8 cellular contexts compared by ENCODE assay signal in genomic region chr16:29975811-29976511, GRCh38. TPM values are rescaled to one million over a fixed set of nuclear protein-coding genes. Genes with fewer than 3 reads are reported as not detected.
DNase-seq lines count a peak whose midpoint lies in the region; ATAC-seq and TF ChIP-seq lines count a peak whose summit lies in the region.
"Had no signal": no experiment of that assay in that cellular context is flagged by ENCODE, and none has a peak within 500 bp of the region (broad histone marks: within the 10 kb centered on the region; RNA-seq: fewer than 3 reads in every experiment).

No MANE protein-coding gene starts in this region.

- H3K36me3 Mint-ChIP-seq in activated CD4-positive, alpha-beta memory T cell treated with anti-CD3 and anti-CD28 coated beads, Interleukin-2, amount 10 ng/mL, durations not matched to agents 7 days and 5 days (ENCODE audit: low read depth), result peaks cover 47% of the 10 kb centered on the region
- peaks cover 56% of the 10 kb centered on the region for H3K36me3 Mint-ChIP-seq in stimulated activated effector memory CD8-positive, alpha-beta T cell treated with anti-CD3 and anti-CD28 coated beads, Interleukin-12 subunit alpha, Interleukin-12 subunit beta, amount 100 ng/mL, for 72 hours

- H3K9me3 ChIP-seq in HCT116 (ENCODE audit: control insufficient read depth in 1 of 2, insufficient read depth in 1 of 2, low read depth in 1 of 2, low read length in 2 of 2) (no peaks in the 10 kb centered on the region; a peak in 1 of 4 replicates), left ventricle myocardium inferior (replicated peaks) (no peaks in the 10 kb centered on the region)

- no peaks in the 10 kb centered on the region for H3K9me3 Mint-ChIP-seq in activated CD4-positive, alpha-beta memory T cell treated with anti-CD3 and anti-CD28 coated beads, Interleukin-2, amount 10 ng/mL, durations not matched to agents 7 days and 5 days
- no peaks in the 10 kb centered on the region for H3K9me3 Mint-ChIP-seq in stimulated activated effector memory CD8-positive, alpha-beta T cell treated with anti-CD3 and anti-CD28 coated beads, Interleukin-12 subunit alpha, Interleukin-12 subunit beta, amount 100 ng/mL, for 72 hours

- peaks cover 61% of the 10 kb centered on the region for H3K79me2 ChIP-seq in HCT116 (ENCODE audit: insufficient read depth, low read length)

- H2AFZ ChIP-seq in HCT116 (ENCODE audit: low read depth, low read length, poor library complexity, severe bottlenecking), result no peak overlapping the region

- H3K27me3 ChIP-seq in HCT116 (ENCODE audit: insufficient read depth, low read length) (no peaks in the 10 kb centered on the region), left ventricle myocardium inferior (ENCODE audit: low read depth) (no peaks in the 10 kb centered on the region)

- no peaks in the 10 kb centered on the region for H4K20me1 ChIP-seq in HCT116 (ENCODE audit: insufficient read depth)

- H3K9me2 ChIP-seq in HCT116 (ENCODE audit: insufficient read depth), result no peaks in the 10 kb centered on the region

- peak overlapping the region; percentile 88 for H3K4me3 Mint-ChIP-seq in activated CD4-positive, alpha-beta memory T cell treated with anti-CD3 and anti-CD28 coated beads, Interleukin-2, amount 10 ng/mL, durations not matched to agents 7 days and 5 days
- peak overlapping the region; percentile 97 for H3K4me3 Mint-ChIP-seq in stimulated activated effector memory CD8-positive, alpha-beta T cell treated with anti-CD3 and anti-CD28 coated beads, Interleukin-12 subunit alpha, Interleukin-12 subunit beta, amount 100 ng/mL, for 72 hours

- no peak for DNase-seq in HCT116 (ENCODE audit: low read depth, low spot score)
- DNase-seq in activated CD4-positive, alpha-beta memory T cell treated with anti-CD3 and anti-CD28 coated beads, Interleukin-2, amount 10 ng/mL, durations not matched to agents 7 days and 5 days, result no peak
- no peak for DNase-seq in left ventricle myocardium inferior
- no peak for DNase-seq in stimulated activated effector memory CD8-positive, alpha-beta T cell treated with anti-CD3 and anti-CD28 coated beads, Interleukin-12 subunit alpha, Interleukin-12 subunit beta, amount 100 ng/mL, for 72 hours (ENCODE audit: low spot score in 2 of 2)
- no peak for DNase-seq in A172 (ENCODE audit: low spot score)
- DNase-seq in cerebellar cortex (ENCODE audit: low spot score), result no peak
- DNase-seq: stimulated activated CD4-positive, alpha-beta T cell treated with anti-CD3 and anti-CD28 coated beads, Interleukin-2, amount 100 ng/mL, for 48 hours had no signal

- no TSS peak for BruUV-seq in HCT116 (replicated peaks; lab: Mats Ljungman, UMichigan)

- RAD21 ChIA-PET in HCT116 (lab: Charles Lee; ENCODE audit: low non-redundant PET in 1 of 2, low total read pairs in 2 of 2, uncharacterized antibody in 2 of 2, unreplicated experiment in 2 of 2), result no interaction called here

- H3K4me2 ChIP-seq in HCT116 (ENCODE audit: low read length), result peak overlapping the region; percentile 95

- intact Hi-C loops in HCT116 (cut with micrococcal nuclease) (no loop called here), left ventricle myocardium inferior (cut with micrococcal nuclease) (no loop called here)

- no peak for TF ChIP-seq RAD21 in HCT116 (IDR thresholded peaks at IDR 0.05; ENCODE audit: low read depth)

- H3K27ac ChIP-seq in HCT116 (ENCODE audit: low read depth, low read length) (no peak overlapping the region; the same call in 1 of the 2 replicates), left ventricle myocardium inferior (replicated peaks) (peak overlapping the region; percentile 96)

- no peak overlapping the region for H3K9ac ChIP-seq in HCT116 (ENCODE audit: low read length)

- H3K4me1 Mint-ChIP-seq in activated CD4-positive, alpha-beta memory T cell treated with anti-CD3 and anti-CD28 coated beads, Interleukin-2, amount 10 ng/mL, durations not matched to agents 7 days and 5 days, result peaks cover 37% of the 10 kb centered on the region
- peaks cover 49% of the 10 kb centered on the region for H3K4me1 Mint-ChIP-seq in stimulated activated effector memory CD8-positive, alpha-beta T cell treated with anti-CD3 and anti-CD28 coated beads, Interleukin-12 subunit alpha, Interleukin-12 subunit beta, amount 100 ng/mL, for 72 hours

- H3K4me3 ChIP-seq in HCT116 (replicated peaks in 1 of 2; ENCODE audit: low read depth in 1 of 2, low read length in 2 of 2) (peak overlapping the region; percentile 96 to 98; a peak in 2 of 4 replicates), left ventricle myocardium inferior (peak overlapping the region; percentile 97)

- peak overlapping the region; percentile 36 for H3K27ac Mint-ChIP-seq in activated CD4-positive, alpha-beta memory T cell treated with anti-CD3 and anti-CD28 coated beads, Interleukin-2, amount 10 ng/mL, durations not matched to agents 7 days and 5 days
- peak overlapping the region; percentile 95 for H3K27ac Mint-ChIP-seq in stimulated activated effector memory CD8-positive, alpha-beta T cell treated with anti-CD3 and anti-CD28 coated beads, Interleukin-12 subunit alpha, Interleukin-12 subunit beta, amount 100 ng/mL, for 72 hours

- TF ChIP-seq CTCF in HCT116 (IDR thresholded peaks at IDR 0.05 in 2 of 3, conservative IDR thresholded peaks at IDR 0.05 in 1 of 3; ENCODE audit: borderline replicate concordance in 1 of 3, insufficient read depth in 1 of 3, low read depth in 2 of 3, low read length in 2 of 3) (no peak), left ventricle myocardium inferior (IDR thresholded peaks at IDR 0.05; ENCODE audit: borderline replicate concordance) (no peak)

- no peaks in the 10 kb centered on the region for H3K27me3 Mint-ChIP-seq in activated CD4-positive, alpha-beta memory T cell treated with anti-CD3 and anti-CD28 coated beads, Interleukin-2, amount 10 ng/mL, durations not matched to agents 7 days and 5 days

- H3K36me3 ChIP-seq in HCT116 (ENCODE audit: control insufficient read depth in 1 of 2, insufficient read depth in 2 of 2, low read length in 2 of 2) (peaks cover 31 to 34% of the 10 kb centered on the region in 2 experiments), left ventricle myocardium inferior (peaks cover 38% of the 10 kb centered on the region)

- CTCF ChIA-PET in HCT116 (lab: Charles Lee), result interaction anchor here (0.9 to 1.7 kb wide), 2 partner anchors 32 to 275 kb away, joined by 3 to 4 read pairs; no protein-coding TSS in a partner anchor
- CTCF ChIA-PET in activated CD4-positive, alpha-beta memory T cell treated with anti-CD3 and anti-CD28 coated beads, Interleukin-2, amount 10 ng/mL, durations not matched to agents 7 days and 5 days (lab: Charles Lee), result interaction anchor here (0.9 kb wide), 1 partner anchor 57 kb away, joined by 3 read pairs; no protein-coding TSS in a partner anchor

- H3K4me1 ChIP-seq in HCT116 (ENCODE audit: control insufficient read depth in 1 of 2, insufficient read depth in 2 of 2, low read length in 2 of 2) (peaks cover 8 to 26% of the 10 kb centered on the region in 2 experiments), left ventricle myocardium inferior (peaks cover 70% of the 10 kb centered on the region)

- POLR2A ChIA-PET in HCT116 (lab: Charles Lee), result interaction anchor here (1.0 kb wide), 1 partner anchor 31 kb away, joined by 5 read pairs; no protein-coding TSS in a partner anchor
- POLR2A ChIA-PET in activated CD4-positive, alpha-beta memory T cell treated with anti-CD3 and anti-CD28 coated beads, Interleukin-2, amount 10 ng/mL, durations not matched to agents 7 days and 5 days (lab: Charles Lee), result interaction anchor here (1.0 to 8.8 kb wide), 5 partner anchors 13 to 168 kb away, joined by 4 to 99 read pairs (median 12); partner anchors contain the start of genes HIRIP3, INO80E, KCTD13 and TMEM219

- no peak for TF ChIP-seq POLR2A in HCT116 (IDR thresholded peaks at IDR 0.05; ENCODE audit: borderline replicate concordance, extremely low read depth, insufficient read depth, insufficient read length)

- ATAC-seq in HCT116 (no peak), GM18517 (IDR thresholded peaks at IDR 0.05; ENCODE audit: unreplicated experiment) (no peak)
- no peak for ATAC-seq in stimulated activated effector memory CD8-positive, alpha-beta T cell treated with anti-CD3 and anti-CD28 coated beads, Interleukin-12 subunit alpha, Interleukin-12 subunit beta, amount 100 ng/mL, for 72 hours

RNA-seq across cellular contexts. Expression of gene TAOK2, which starts 2.3 kb away (rescaled TPM):
- total RNA-seq in HCT116 (2021; ENCODE audit: unreplicated experiment), result 56.7 TPM
- 24.9 and 28.7 TPM in 2 replicates for polyA plus RNA-seq in HCT116 (2012)
- 10 to 100 TPM; 44.2 TPM for total RNA-seq in activated CD4-positive, alpha-beta memory T cell treated with anti-CD3 and anti-CD28 coated beads, Interleukin-2, amount 10 ng/mL, durations not matched to agents 7 days and 5 days
- 34.3 TPM for total RNA-seq in left ventricle myocardium inferior
- total RNA-seq in A172 (2014; rRNA removed; shearing (Covaris generic)), result 43.2 and 45.4 TPM in 2 replicates

RNA-seq across cellular contexts. Expression of gene TMEM219, which starts 14.1 kb away (rescaled TPM):
- total RNA-seq in HCT116 (2021; ENCODE audit: unreplicated experiment) (75.5 TPM), left ventricle myocardium inferior (63.2 TPM)
- polyA plus RNA-seq in HCT116 (2012), result 93.1 and 99.3 TPM in 2 replicates
- total RNA-seq in activated CD4-positive, alpha-beta memory T cell treated with anti-CD3 and anti-CD28 coated beads, Interleukin-2, amount 10 ng/mL, durations not matched to agents 7 days and 5 days, result 10 to 100 TPM; 68.9 to 78.7 TPM
- 90.8 and 105 TPM in 2 replicates for total RNA-seq in A172 (2014; rRNA removed; shearing (Covaris generic))

RNA-seq across cellular contexts. Expression of gene HIRIP3, which starts 19.5 kb away (rescaled TPM):
- total RNA-seq in HCT116 (2021; ENCODE audit: unreplicated experiment) (21.8 TPM), left ventricle myocardium inferior (18.8 TPM)
- 25.2 and 26.4 TPM in 2 replicates for polyA plus RNA-seq in HCT116 (2012)
- total RNA-seq in activated CD4-positive, alpha-beta memory T cell treated with anti-CD3 and anti-CD28 coated beads, Interleukin-2, amount 10 ng/mL, durations not matched to agents 7 days and 5 days, result 10 to 100 TPM; 38.7 to 40.3 TPM
- 17.5 and 31.6 TPM in 2 replicates for total RNA-seq in A172 (2014; rRNA removed; shearing (Covaris generic))

RNA-seq across cellular contexts. Expression of gene INO80E, which starts 20.1 kb away (rescaled TPM):
- total RNA-seq in HCT116 (2021; ENCODE audit: unreplicated experiment) (89.8 TPM), left ventricle myocardium inferior (29.0 TPM)
- polyA plus RNA-seq in HCT116 (2012), result 53.7 and 76.2 TPM in 2 replicates
- 100 to 1,000 TPM; 102 to 107 TPM for total RNA-seq in activated CD4-positive, alpha-beta memory T cell treated with anti-CD3 and anti-CD28 coated beads, Interleukin-2, amount 10 ng/mL, durations not matched to agents 7 days and 5 days
- total RNA-seq in A172 (2014; rRNA removed; shearing (Covaris generic)), result 151 and 184 TPM in 2 replicates

RNA-seq across cellular contexts. Expression of gene DOC2A, which starts 34.9 kb away (rescaled TPM):
- total RNA-seq in HCT116 (2021; ENCODE audit: unreplicated experiment) (17.3 TPM), left ventricle myocardium inferior (0.66 TPM)
- 13.8 and 18.6 TPM in 2 replicates for polyA plus RNA-seq in HCT116 (2012)
- not detected for total RNA-seq in activated CD4-positive, alpha-beta memory T cell treated with anti-CD3 and anti-CD28 coated beads, Interleukin-2, amount 10 ng/mL, durations not matched to agents 7 days and 5 days
- 0.45 and 1.7 TPM in 2 replicates for total RNA-seq in A172 (2014; rRNA removed; shearing (Covaris generic))
